Comparison of ENCODE assay signal across 12 cellular contexts in the genomic region with DNA sequence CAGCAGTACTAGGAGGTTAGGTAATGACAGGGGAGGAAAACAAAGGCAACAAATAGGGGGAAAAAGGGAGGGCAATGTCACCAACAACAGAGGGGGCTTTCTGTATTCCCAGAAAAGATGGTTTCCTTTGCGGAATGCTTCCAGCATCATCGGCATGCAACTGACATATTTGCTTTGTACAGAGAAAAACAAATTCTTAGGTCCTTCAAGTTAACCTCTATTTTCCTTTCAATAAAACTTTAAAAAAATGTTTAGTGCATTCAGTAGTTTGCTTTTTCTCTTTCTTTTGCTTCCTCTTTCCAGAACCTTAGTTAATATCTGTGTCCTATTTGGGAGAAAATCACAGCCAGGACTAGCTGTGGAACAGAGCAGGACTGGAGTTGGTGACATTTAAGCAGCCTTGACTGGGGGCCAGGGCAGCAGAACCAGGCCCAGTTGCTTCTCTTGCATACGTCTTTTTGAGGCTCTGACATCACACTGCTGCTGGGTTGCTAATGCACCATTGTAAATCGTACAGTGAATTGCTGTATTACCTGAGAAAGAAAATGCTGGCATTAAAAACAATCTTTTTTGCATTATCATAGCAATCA.
DNase-seq lines count a peak whose midpoint lies in the region; ATAC-seq and TF ChIP-seq lines count a peak whose summit lies in the region.
"Had no signal": no experiment of that assay in that cellular context is flagged by ENCODE, and none has a peak within 500 bp of the region (broad histone marks: within the 10 kb centered on the region; RNA-seq: fewer than 3 reads in every experiment).

No MANE protein-coding gene starts in this region.

- TF ChIP-seq POLR2A in tibial nerve (IDR thresholded peaks at IDR 0.05) = no peak

- peaks cover 0 to 17% (median 3%) of the 10 kb centered on the region in 4 donors for H3K4me1 ChIP-seq in tibial nerve

- H3K27ac ChIP-seq in tibial nerve = no peak overlapping the region
- H3K27ac ChIP-seq: gastroesophageal sphincter, upper lobe of left lung had no signal

- peak overlapping the region; percentile 55 for H3K4me3 Mint-ChIP-seq in activated T-cell treated with anti-CD3 and anti-CD28 coated beads, Interleukin-2, amount 50 U/mL, for 24 hours
- H3K4me3 Mint-ChIP-seq in activated T-helper 1 cell treated with anti-CD3 and anti-CD28 coated beads, Interleukin-12 subunit alpha, Interleukin-12 subunit beta, Interleukin-2, Interleukin-4 antibody, amounts not matched to agents 30 ng/mL and 10 ng/mL and 1 ng/mL, durations not matched to agents 14 hours and 24 hours and 36 hours = peak overlapping the region; percentile 65
- H3K4me3 Mint-ChIP-seq in stimulated activated effector memory CD8-positive, alpha-beta T cell treated with anti-CD3 and anti-CD28 coated beads, Interleukin-12 subunit alpha, Interleukin-12 subunit beta, amount 100 ng/mL, for 72 hours = peak overlapping the region; percentile 34

- no peaks in the 10 kb centered on the region for H3K9me3 Mint-ChIP-seq in activated T-cell treated with anti-CD3 and anti-CD28 coated beads, Interleukin-2, amount 50 U/mL, for 24 hours
- no peaks in the 10 kb centered on the region for H3K9me3 Mint-ChIP-seq in activated T-helper 1 cell treated with anti-CD3 and anti-CD28 coated beads, Interleukin-12 subunit alpha, Interleukin-12 subunit beta, Interleukin-2, Interleukin-4 antibody, amounts not matched to agents 30 ng/mL and 10 ng/mL and 1 ng/mL, durations not matched to agents 14 hours and 24 hours and 36 hours
- H3K9me3 Mint-ChIP-seq in stimulated activated effector memory CD8-positive, alpha-beta T cell treated with anti-CD3 and anti-CD28 coated beads, Interleukin-12 subunit alpha, Interleukin-12 subunit beta, amount 100 ng/mL, for 72 hours = no peaks in the 10 kb centered on the region
- H3K9me3 Mint-ChIP-seq: activated naive CD4-positive, alpha-beta T cell treated with anti-CD3 and anti-CD28 coated beads for 36 hours had no signal

- TF ChIP-seq EP300 in tibial nerve (IDR thresholded peaks at IDR 0.05) = no peak

- peaks cover 44% of the 10 kb centered on the region for H3K27me3 Mint-ChIP-seq in activated T-cell treated with anti-CD3 and anti-CD28 coated beads, Interleukin-2, amount 50 U/mL, for 24 hours
- peaks cover 49% of the 10 kb centered on the region for H3K27me3 Mint-ChIP-seq in activated T-helper 1 cell treated with anti-CD3 and anti-CD28 coated beads, Interleukin-12 subunit alpha, Interleukin-12 subunit beta, Interleukin-2, Interleukin-4 antibody, amounts not matched to agents 30 ng/mL and 10 ng/mL and 1 ng/mL, durations not matched to agents 14 hours and 24 hours and 36 hours (ENCODE audit: insufficient read depth)

- no peaks in the 10 kb centered on the region for H3K36me3 ChIP-seq in tibial nerve
- H3K36me3 ChIP-seq: gastroesophageal sphincter, upper lobe of left lung had no signal

- DNase-seq in activated T-cell treated with anti-CD3 and anti-CD28 coated beads, Interleukin-2, amount 50 U/mL, for 24 hours = no peak
- no peak for DNase-seq in activated T-cell treated with anti-CD3 and anti-CD28 coated beads, Interleukin-2, amount 50 U/mL, for 1 hour
- no peak for DNase-seq in activated T-helper 1 cell treated with anti-CD3 and anti-CD28 coated beads, Interleukin-12 subunit alpha, Interleukin-12 subunit beta, Interleukin-2, Interleukin-4 antibody, amounts not matched to agents 30 ng/mL and 10 ng/mL and 1 ng/mL, durations not matched to agents 14 hours and 24 hours and 36 hours (ENCODE audit: low spot score)
- DNase-seq in stimulated activated effector memory CD8-positive, alpha-beta T cell treated with anti-CD3 and anti-CD28 coated beads, Interleukin-12 subunit alpha, Interleukin-12 subunit beta, amount 100 ng/mL, for 72 hours (ENCODE audit: low spot score in 2 of 2) = no peak
- no peak for DNase-seq in tibial nerve (ENCODE audit: low spot score in 2 of 2)
- DNase-seq in HCEC 1CT = no peak
- DNase-seq: activated CD4-positive, alpha-beta T cell treated with anti-CD3 and anti-CD28 coated beads for 1 hour; activated naive CD4-positive, alpha-beta T cell treated with anti-CD3 and anti-CD28 coated beads for 36 hours had no signal

- peaks cover 0 to 38% of the 10 kb centered on the region in 2 donors for H3K27me3 ChIP-seq in tibial nerve
- H3K27me3 ChIP-seq: upper lobe of left lung had no signal

- WGBS in tibial nerve, 2 donors = 39 to 40% methylated on average over 4 of the region's 4 CpGs

- peaks cover 9% of the 10 kb centered on the region for H3K4me1 Mint-ChIP-seq in activated T-cell treated with anti-CD3 and anti-CD28 coated beads, Interleukin-2, amount 50 U/mL, for 24 hours (ENCODE audit: low read depth)
- no peaks in the 10 kb centered on the region for H3K4me1 Mint-ChIP-seq in activated T-helper 1 cell treated with anti-CD3 and anti-CD28 coated beads, Interleukin-12 subunit alpha, Interleukin-12 subunit beta, Interleukin-2, Interleukin-4 antibody, amounts not matched to agents 30 ng/mL and 10 ng/mL and 1 ng/mL, durations not matched to agents 14 hours and 24 hours and 36 hours (ENCODE audit: low read depth)
- H3K4me1 Mint-ChIP-seq in stimulated activated effector memory CD8-positive, alpha-beta T cell treated with anti-CD3 and anti-CD28 coated beads, Interleukin-12 subunit alpha, Interleukin-12 subunit beta, amount 100 ng/mL, for 72 hours = peaks cover 5% of the 10 kb centered on the region

- H3K9me3 ChIP-seq in iPS-18c (ENCODE audit: control insufficient read depth, insufficient read depth, low read length) = no peaks in the 10 kb centered on the region
- H3K9me3 ChIP-seq in tibial nerve = no peaks in the 10 kb centered on the region
- H3K9me3 ChIP-seq: gastroesophageal sphincter, upper lobe of left lung had no signal

- no peak for TF ChIP-seq CTCF in tibial nerve (IDR thresholded peaks at IDR 0.05)

- no peaks in the 10 kb centered on the region for H3K36me3 Mint-ChIP-seq in activated T-cell treated with anti-CD3 and anti-CD28 coated beads, Interleukin-2, amount 50 U/mL, for 24 hours (ENCODE audit: low read depth)
- no peaks in the 10 kb centered on the region for H3K36me3 Mint-ChIP-seq in activated T-helper 1 cell treated with anti-CD3 and anti-CD28 coated beads, Interleukin-12 subunit alpha, Interleukin-12 subunit beta, Interleukin-2, Interleukin-4 antibody, amounts not matched to agents 30 ng/mL and 10 ng/mL and 1 ng/mL, durations not matched to agents 14 hours and 24 hours and 36 hours (ENCODE audit: low read depth)
- H3K36me3 Mint-ChIP-seq in stimulated activated effector memory CD8-positive, alpha-beta T cell treated with anti-CD3 and anti-CD28 coated beads, Interleukin-12 subunit alpha, Interleukin-12 subunit beta, amount 100 ng/mL, for 72 hours = no peaks in the 10 kb centered on the region

- intact Hi-C loops in activated T-helper 1 cell treated with anti-CD3 and anti-CD28 coated beads, Interleukin-12 subunit alpha, Interleukin-12 subunit beta, Interleukin-2, Interleukin-4 antibody, amounts not matched to agents 30 ng/mL and 10 ng/mL and 1 ng/mL, durations not matched to agents 14 hours and 24 hours and 36 hours (cut with micrococcal nuclease) = no loop called here

- H3K27ac Mint-ChIP-seq in activated T-cell treated with anti-CD3 and anti-CD28 coated beads, Interleukin-2, amount 50 U/mL, for 24 hours = no peak overlapping the region
- H3K27ac Mint-ChIP-seq in activated T-helper 1 cell treated with anti-CD3 and anti-CD28 coated beads, Interleukin-12 subunit alpha, Interleukin-12 subunit beta, Interleukin-2, Interleukin-4 antibody, amounts not matched to agents 30 ng/mL and 10 ng/mL and 1 ng/mL, durations not matched to agents 14 hours and 24 hours and 36 hours = no peak overlapping the region
- H3K27ac Mint-ChIP-seq in stimulated activated effector memory CD8-positive, alpha-beta T cell treated with anti-CD3 and anti-CD28 coated beads, Interleukin-12 subunit alpha, Interleukin-12 subunit beta, amount 100 ng/mL, for 72 hours = no peak overlapping the region
- H3K27ac Mint-ChIP-seq: activated naive CD4-positive, alpha-beta T cell treated with anti-CD3 and anti-CD28 coated beads for 36 hours had no signal

- H3K4me3 ChIP-seq in iPS-18c (ENCODE audit: insufficient read depth, low read depth, low read length) (peak overlapping the region; percentile 59), tibial nerve (no peak overlapping the region)

- ATAC-seq in stimulated activated effector memory CD8-positive, alpha-beta T cell treated with anti-CD3 and anti-CD28 coated beads, Interleukin-12 subunit alpha, Interleukin-12 subunit beta, amount 100 ng/mL, for 72 hours = no peak
- no peak for ATAC-seq in GM18520 (IDR thresholded peaks at IDR 0.05; ENCODE audit: unreplicated experiment)
- ATAC-seq: gastroesophageal sphincter had no signal
